Comparison of ENCODE assay signal across 8 cellular contexts in genomic region chr3:186255703-186256331, GRCh38.
DNase-seq lines count a peak whose midpoint lies in the region; ATAC-seq and TF ChIP-seq lines count a peak whose summit lies in the region.

No MANE protein-coding gene starts in this region.

- H3K4me1 Mint-ChIP-seq in natural killer cell = peaks cover 10 to 18% of the 10 kb centered on the region in 2 donors
- peaks cover 39% of the 10 kb centered on the region for H3K4me1 Mint-ChIP-seq in activated T-cell treated with anti-CD3 and anti-CD28 coated beads, Interleukin-2, amount 50 U/mL, for 24 hours (ENCODE audit: low read depth)

- peak; percentile 1 for DNase-seq in KG1 (lab: John Stamatoyannopoulos, UW)
- peak; percentile 44 to 67 (median 59) for DNase-seq in body of pancreas
- DNase-seq in occipital lobe (lab: John Stamatoyannopoulos, UW) = peak; percentile 66
- no peak for DNase-seq in natural killer cell
- no peak for DNase-seq in retina
- no peak for DNase-seq in activated CD4-positive, alpha-beta T cell treated with anti-CD3 and anti-CD28 coated beads, Interleukin-2, amount 50 U/mL, for 4 hours
- no peak for DNase-seq in activated T-cell treated with anti-CD3 and anti-CD28 coated beads, Interleukin-2, amount 50 U/mL, for 24 hours

- no peaks in the 10 kb centered on the region for H3K9me3 Mint-ChIP-seq in natural killer cell
- H3K9me3 Mint-ChIP-seq in activated T-cell treated with anti-CD3 and anti-CD28 coated beads, Interleukin-2, amount 50 U/mL, for 24 hours = peaks cover 4% of the 10 kb centered on the region

- H3K36me3 Mint-ChIP-seq in natural killer cell = no peaks in the 10 kb centered on the region
- H3K36me3 Mint-ChIP-seq in activated T-cell treated with anti-CD3 and anti-CD28 coated beads, Interleukin-2, amount 50 U/mL, for 24 hours (ENCODE audit: low read depth) = peaks cover 3% of the 10 kb centered on the region

- WGBS in body of pancreas, 2 donors = 25 to 37% methylated on average over 19 of the region's 19 CpGs

- TF ChIP-seq CTCF in body of pancreas (IDR thresholded peaks at IDR 0.05) = peak in 2 of 7 experiments; percentile 19 to 21
- no peak for TF ChIP-seq CTCF in natural killer cell (IDR thresholded peaks at IDR 0.05)

- no peak overlapping the region for H3K4me3 ChIP-seq in body of pancreas

- no peaks in the 10 kb centered on the region for H3K9me3 ChIP-seq in body of pancreas

- H3K27me3 Mint-ChIP-seq in natural killer cell (ENCODE audit: low read depth in 2 of 2) = peaks cover 7 to 23% of the 10 kb centered on the region in 2 donors
- peaks cover 6% of the 10 kb centered on the region for H3K27me3 Mint-ChIP-seq in activated T-cell treated with anti-CD3 and anti-CD28 coated beads, Interleukin-2, amount 50 U/mL, for 24 hours

- peak; percentile 20 for ATAC-seq in GM18498 (IDR thresholded peaks at IDR 0.05; ENCODE audit: unreplicated experiment)
- peak; percentile 38 for ATAC-seq in body of pancreas
- ATAC-seq in natural killer cell = no peak

- no peaks in the 10 kb centered on the region for H3K27me3 ChIP-seq in body of pancreas

- H3K27ac ChIP-seq in body of pancreas = no peak overlapping the region

- intact Hi-C loops in body of pancreas (cut with DNase I) = no loop called here
- intact Hi-C loops in natural killer cell (cut with micrococcal nuclease) = loop anchor here (5.0 kb wide), 1 partner anchor 361 kb away; no protein-coding TSS in a partner anchor

- H3K27ac Mint-ChIP-seq in natural killer cell = no peak overlapping the region
- H3K27ac Mint-ChIP-seq in activated T-cell treated with anti-CD3 and anti-CD28 coated beads, Interleukin-2, amount 50 U/mL, for 24 hours = no peak overlapping the region

- peaks cover 7% of the 10 kb centered on the region for H3K4me1 ChIP-seq in body of pancreas

- H3K4me3 Mint-ChIP-seq in natural killer cell = no peak overlapping the region
- H3K4me3 Mint-ChIP-seq in activated T-cell treated with anti-CD3 and anti-CD28 coated beads, Interleukin-2, amount 50 U/mL, for 24 hours = no peak overlapping the region

- no peak for TF ChIP-seq POLR2A in body of pancreas (IDR thresholded peaks at IDR 0.05)

- H3K36me3 ChIP-seq in body of pancreas (replicated peaks in 1 of 2; ENCODE audit: insufficient read depth in 1 of 2, low read depth in 2 of 2) = no peaks in the 10 kb centered on the region

Comparison
In these comparisons a context has a peak if more than half of its experiments do, and no peak if none do; other contexts are left out.
1. ATAC-seq: peak in GM18498 (single experiment) and body of pancreas (single experiment); none in natural killer cell (0 of 3).
2. DNase-seq: peak in KG1 (single experiment), body of pancreas (4 of 4) and occipital lobe (single experiment); none in natural killer cell (single experiment), retina (single experiment), activated CD4-positive, alpha-beta T cell treated with anti-CD3 and anti-CD28 coated beads, Interleukin-2, amount 50 U/mL, for 4 hours (0 of 2) and activated T-cell treated with anti-CD3 and anti-CD28 coated beads, Interleukin-2, amount 50 U/mL, for 24 hours (single experiment).